8 cellular contexts compared by ENCODE assay signal in genomic region chr21:28745131-28746055, GRCh38.
DNase-seq lines count a peak whose midpoint lies in the region; ATAC-seq and TF ChIP-seq lines count a peak whose summit lies in the region.

No MANE protein-coding gene starts in this region.

- H4K20me1 ChIP-seq in SU-DHL-6 (ENCODE audit: low read depth, low read length), result no peaks in the 10 kb centered on the region

- H3K4me3 ChIP-seq in GM12865 (ENCODE audit: low read depth, low read length) (peak overlapping the region; percentile 35), SU-DHL-6 (ENCODE audit: insufficient read depth, low read length, poor library complexity, severe bottlenecking) (peak overlapping the region; percentile 4), heart right ventricle (peak overlapping the region in 9 of 10 donors; percentile 18 to 59 (median 54)), upper lobe of right lung (peak overlapping the region; percentile 46)

- peak overlapping the region; percentile 43; the same call in 1 of the 2 replicates for H3K9ac ChIP-seq in SU-DHL-6 (ENCODE audit: low read length)

- no peaks in the 10 kb centered on the region for H3K36me3 Mint-ChIP-seq in progenitor cell of endocrine pancreas (ENCODE audit: insufficient read depth)

- TF ChIP-seq CTCF in GM12865 (IDR thresholded peaks at IDR 0.05; ENCODE audit: insufficient read depth, low read depth, low read length, missing control alignments) (peak; percentile 86), SU-DHL-6 (IDR thresholded peaks at IDR 0.05; ENCODE audit: insufficient read depth, low read length, poor library complexity, severe bottlenecking) (peak; percentile 66), heart right ventricle (IDR thresholded peaks at IDR 0.05) (peak; percentile 89 to 96 (median 94)), progenitor cell of endocrine pancreas (IDR thresholded peaks at IDR 0.05; ENCODE audit: unreplicated experiment) (peak; percentile 88), upper lobe of right lung (IDR thresholded peaks at IDR 0.05) (peak; percentile 92)

- H3K9me2 ChIP-seq in SU-DHL-6 (replicated peaks; ENCODE audit: insufficient read depth, low read length), result no peaks in the 10 kb centered on the region

- peaks cover 3% of the 10 kb centered on the region for H3K9me3 Mint-ChIP-seq in progenitor cell of endocrine pancreas (ENCODE audit: low read depth)

- 4% methylated on average over 16 of the region's 16 CpGs for WGBS in heart right ventricle, 2 donors

- H3K27ac ChIP-seq in SU-DHL-6 (ENCODE audit: low read depth, low read length), result no peak overlapping the region
- peak overlapping the region; percentile 18 to 93 (median 84) for H3K27ac ChIP-seq in heart right ventricle
- H3K27ac ChIP-seq in upper lobe of right lung, result peak overlapping the region; percentile 63

- H3K4me1 ChIP-seq in heart right ventricle, result peaks cover 0 to 32% (median 13%) of the 10 kb centered on the region in 9 donors
- H3K4me1 ChIP-seq in upper lobe of right lung, result peaks cover 3% of the 10 kb centered on the region

- H3K27ac Mint-ChIP-seq in progenitor cell of endocrine pancreas, result no peak overlapping the region

- H3K36me3 ChIP-seq in SU-DHL-6 (ENCODE audit: low read length), result no peaks in the 10 kb centered on the region
- no peaks in the 10 kb centered on the region for H3K36me3 ChIP-seq in heart right ventricle
- H3K36me3 ChIP-seq in upper lobe of right lung, result no peaks in the 10 kb centered on the region

- H3K4me3 Mint-ChIP-seq in progenitor cell of endocrine pancreas (ENCODE audit: low read depth), result no peak overlapping the region

- H3K4me1 Mint-ChIP-seq in progenitor cell of endocrine pancreas (ENCODE audit: low read depth), result peaks cover 1% of the 10 kb centered on the region

- H3F3A ChIP-seq in SU-DHL-6 (ENCODE audit: insufficient read depth), result no peaks in the 10 kb centered on the region

- peak overlapping the region; percentile 99 for H2AFZ ChIP-seq in SU-DHL-6 (ENCODE audit: low read depth, low read length, severe bottlenecking)

- intact Hi-C loops in heart right ventricle (cut with DNase I) (loop anchor here in 9 of 10 donors (1.0 to 10.0 kb wide), 24 partner anchors 47 to 1898 kb away; partner anchors contain the start of gene ADAMTS1 (in 5 of the 9)), upper lobe of right lung (cut with DNase I) (loop anchor here (10.0 kb wide), 1 partner anchor 1041 kb away; no protein-coding TSS in a partner anchor)

- no peaks in the 10 kb centered on the region for H3K9me3 ChIP-seq in SU-DHL-6 (ENCODE audit: insufficient read depth, low read length)
- H3K9me3 ChIP-seq in heart right ventricle, result peaks cover 0 to 3% (median 0%) of the 10 kb centered on the region in 11 donors
- H3K9me3 ChIP-seq in upper lobe of right lung, result no peaks in the 10 kb centered on the region

- peak; percentile 84 for DNase-seq in GM12865 (ENCODE audit: low read depth)
- peak; percentile 70 for DNase-seq in NCI-H1105 treated with DMSO at 0.1 percent for 48 hours (lab: John Stamatoyannopoulos, UW)
- DNase-seq in amniotic epithelial cell (ENCODE audit: low read depth), result peak; percentile 89
- DNase-seq in heart right ventricle, result peak; percentile 47 to 81
- DNase-seq in progenitor cell of endocrine pancreas (ENCODE audit: low spot score, unreplicated experiment), result peak; percentile 55
- DNase-seq in upper lobe of right lung, result no peak

- H3K27me3 ChIP-seq in SU-DHL-6 (ENCODE audit: low read length), result no peaks in the 10 kb centered on the region
- H3K27me3 ChIP-seq in heart right ventricle, result no peaks in the 10 kb centered on the region
- H3K27me3 ChIP-seq in upper lobe of right lung, result no peaks in the 10 kb centered on the region

- no peaks in the 10 kb centered on the region for H3K27me3 Mint-ChIP-seq in progenitor cell of endocrine pancreas

- ATAC-seq in HG02759 (IDR thresholded peaks at IDR 0.05; ENCODE audit: unreplicated experiment) (peak; percentile 89), heart right ventricle (peak; percentile 83 to 96 (median 91)), upper lobe of right lung (peak; percentile 95)

- H3K4me2 ChIP-seq in SU-DHL-6 (ENCODE audit: low read depth, low read length, poor library complexity, severe bottlenecking), result peak overlapping the region; percentile 59

- no peaks in the 10 kb centered on the region for H3K79me2 ChIP-seq in SU-DHL-6 (ENCODE audit: insufficient read depth, low read length)

Comparison
In these comparisons a context has a peak if more than half of its experiments do, and no peak if none do; other contexts are left out.
1. H3K4me3 ChIP-seq: peak in every context shown above with its lines; median percentile 54 in heart right ventricle; 46 in upper lobe of right lung; 35 in GM12865; 4 in SU-DHL-6.